ENCODE assay signal across 8 cellular contexts in the genomic region with DNA sequence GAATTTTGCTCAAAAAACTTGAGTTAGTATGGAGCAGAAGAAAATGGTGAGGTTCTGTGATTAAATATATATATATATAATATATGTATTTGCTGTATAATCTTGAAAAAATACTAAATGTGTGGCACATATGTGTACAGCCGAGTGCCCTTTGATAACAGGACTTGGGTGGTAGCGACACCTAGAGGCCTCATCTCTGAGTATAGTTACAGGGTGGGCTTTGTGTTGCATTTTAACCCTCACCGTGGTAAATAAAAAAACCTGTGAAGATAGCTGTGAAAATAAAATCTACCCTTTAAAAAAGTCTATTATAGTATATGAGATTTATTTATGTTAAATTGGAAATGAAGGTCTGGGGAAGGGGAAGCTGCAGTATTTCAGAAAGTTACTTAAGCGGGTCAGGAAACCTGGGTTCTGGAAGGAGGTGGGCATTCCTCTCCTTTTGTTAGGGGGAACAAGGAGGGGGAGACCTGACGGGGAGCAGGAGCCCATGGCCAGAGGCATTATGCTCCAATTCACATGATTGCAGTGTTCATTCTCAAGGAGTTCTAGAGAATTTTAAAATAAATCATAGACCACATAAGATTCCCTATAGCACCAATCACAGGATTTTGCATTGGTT.
A peak's percentile ranks its signal among the peaks of the same experiment; 100 is the strongest.
DNase-seq lines count a peak whose midpoint lies in the region; ATAC-seq, FAIRE-seq and TF ChIP-seq lines count a peak whose summit lies in the region.

No MANE protein-coding gene starts in this region.

- H3K36me3 ChIP-seq in Karpas-422 (ENCODE audit: insufficient read depth, low read length) (no peaks in the 10 kb centered on the region), liver (ENCODE audit: control insufficient read depth in 4 of 4, insufficient read depth in 3 of 4, low read depth in 1 of 4, low read length in 3 of 4) (no peaks in the 10 kb centered on the region)

- no peaks in the 10 kb centered on the region for H3K9me3 Mint-ChIP-seq in T-helper 2 cell treated with Interferon-gamma antibody and Interleukin-4, amounts not matched to agents 5 μg/mL and 100 μg/mL, for 36 hours

- no peaks in the 10 kb centered on the region for H3K79me2 ChIP-seq in Karpas-422 (ENCODE audit: low read length)

- peaks cover 2% of the 10 kb centered on the region for H3K27me3 Mint-ChIP-seq in T-helper 2 cell treated with Interferon-gamma antibody and Interleukin-4, amounts not matched to agents 5 μg/mL and 100 μg/mL, for 36 hours (ENCODE audit: low read depth)

- TF ChIP-seq CTCF in D721Med (IDR thresholded peaks at IDR 0.05; ENCODE audit: insufficient read depth, missing control alignments) (peak; percentile 82), cardiac fibroblast (IDR thresholded peaks at IDR 0.05; ENCODE audit: low read depth, low read length) (peak; percentile 61), liver (IDR thresholded peaks at IDR 0.05; ENCODE audit: low read depth, low read length, missing input control) (peak; percentile 66)

- no peak overlapping the region for H3K4me3 Mint-ChIP-seq in T-helper 2 cell treated with Interferon-gamma antibody and Interleukin-4, amounts not matched to agents 5 μg/mL and 100 μg/mL, for 36 hours

- H3K27ac Mint-ChIP-seq in T-helper 2 cell treated with Interferon-gamma antibody and Interleukin-4, amounts not matched to agents 5 μg/mL and 100 μg/mL, for 36 hours, result no peak overlapping the region

- no peak overlapping the region for H2AFZ ChIP-seq in Karpas-422 (ENCODE audit: low read length)

- H3K36me3 Mint-ChIP-seq in T-helper 2 cell treated with Interferon-gamma antibody and Interleukin-4, amounts not matched to agents 5 μg/mL and 100 μg/mL, for 36 hours (ENCODE audit: low read depth), result no peaks in the 10 kb centered on the region

- ATAC-seq in GM19463 (IDR thresholded peaks at IDR 0.05; ENCODE audit: unreplicated experiment), result peak; percentile 47

- no peak overlapping the region for H3K9ac ChIP-seq in Karpas-422 (ENCODE audit: low read length)
- H3K9ac ChIP-seq in liver (ENCODE audit: low read depth in 1 of 2, low read length in 2 of 2), result no peak overlapping the region

- no peaks in the 10 kb centered on the region for H3K9me2 ChIP-seq in Karpas-422 (replicated peaks; ENCODE audit: insufficient read depth, low read length)

- H3K4me3 ChIP-seq in Karpas-422 (ENCODE audit: low read length), result no peak overlapping the region
- no peak overlapping the region for H3K4me3 ChIP-seq in cardiac fibroblast (replicated peaks in 1 of 2; ENCODE audit: low read depth in 2 of 2, low read length in 2 of 2)
- H3K4me3 ChIP-seq in liver (ENCODE audit: low read depth in 1 of 3, low read length in 3 of 3), result no peak overlapping the region

- H3K9me3 ChIP-seq in Karpas-422 (ENCODE audit: low read length), result no peaks in the 10 kb centered on the region
- H3K9me3 ChIP-seq in liver (ENCODE audit: control insufficient read depth in 4 of 4, low read length in 3 of 4), result no peaks in the 10 kb centered on the region

- H3K27me3 ChIP-seq in Karpas-422 (ENCODE audit: low read length) (no peaks in the 10 kb centered on the region), liver (ENCODE audit: control insufficient read depth in 4 of 4, insufficient read depth in 4 of 4, low read length in 3 of 4) (no peaks in the 10 kb centered on the region)

- DNase-seq in D721Med (ENCODE audit: insufficient read length, low spot score) (no peak), Karpas-422 (peak; percentile 61), T follicular helper cell (ENCODE audit: low read depth) (peak; percentile 10), cardiac fibroblast (ENCODE audit: low read depth in 2 of 2) (peak; percentile 57 to 66)
- peak; percentile 11 for DNase-seq in stimulated activated CD8-positive, alpha-beta memory T cell treated with anti-CD3 and anti-CD28 coated beads, Interleukin-7, amount 100 ng/mL, for 24 hours (ENCODE audit: low read depth)
- no peak for DNase-seq in T-helper 2 cell treated with Interferon-gamma antibody and Interleukin-4, amounts not matched to agents 5 μg/mL and 100 μg/mL, for 36 hours (ENCODE audit: low spot score)

- H3K27ac ChIP-seq in Karpas-422 (ENCODE audit: low read length) (no peak overlapping the region), liver (ENCODE audit: low read depth in 1 of 2, low read length in 2 of 2) (no peak overlapping the region)

- no peaks in the 10 kb centered on the region for H4K20me1 ChIP-seq in Karpas-422 (ENCODE audit: insufficient read depth, low read depth, low read length)

- peak; percentile 82 to 84 for TF ChIP-seq RAD21 in liver (IDR thresholded peaks at IDR 0.05)

- no peak overlapping the region for H3K4me2 ChIP-seq in Karpas-422 (ENCODE audit: low read depth, low read length, poor library complexity, severe bottlenecking)

- no peak for FAIRE-seq in D721Med (lab: Jason Lieb, UNC)

- no peaks in the 10 kb centered on the region for H3K4me1 Mint-ChIP-seq in T-helper 2 cell treated with Interferon-gamma antibody and Interleukin-4, amounts not matched to agents 5 μg/mL and 100 μg/mL, for 36 hours (ENCODE audit: low read depth)

- WGBS in liver, result 15% methylated on average over 5 of the region's 5 CpGs

- H3K4me1 ChIP-seq in Karpas-422 (ENCODE audit: low read length) (no peaks in the 10 kb centered on the region), liver (ENCODE audit: control insufficient read depth in 4 of 4, insufficient read depth in 4 of 4, low read length in 3 of 4) (peaks cover 0 to 2% (median 0%) of the 10 kb centered on the region in 4 donors)

TF ChIP-seq in liver, 16 proteins besides CTCF, POLR2A, EP300 and RAD21:
- TF ChIP-seq, protein P1, sequence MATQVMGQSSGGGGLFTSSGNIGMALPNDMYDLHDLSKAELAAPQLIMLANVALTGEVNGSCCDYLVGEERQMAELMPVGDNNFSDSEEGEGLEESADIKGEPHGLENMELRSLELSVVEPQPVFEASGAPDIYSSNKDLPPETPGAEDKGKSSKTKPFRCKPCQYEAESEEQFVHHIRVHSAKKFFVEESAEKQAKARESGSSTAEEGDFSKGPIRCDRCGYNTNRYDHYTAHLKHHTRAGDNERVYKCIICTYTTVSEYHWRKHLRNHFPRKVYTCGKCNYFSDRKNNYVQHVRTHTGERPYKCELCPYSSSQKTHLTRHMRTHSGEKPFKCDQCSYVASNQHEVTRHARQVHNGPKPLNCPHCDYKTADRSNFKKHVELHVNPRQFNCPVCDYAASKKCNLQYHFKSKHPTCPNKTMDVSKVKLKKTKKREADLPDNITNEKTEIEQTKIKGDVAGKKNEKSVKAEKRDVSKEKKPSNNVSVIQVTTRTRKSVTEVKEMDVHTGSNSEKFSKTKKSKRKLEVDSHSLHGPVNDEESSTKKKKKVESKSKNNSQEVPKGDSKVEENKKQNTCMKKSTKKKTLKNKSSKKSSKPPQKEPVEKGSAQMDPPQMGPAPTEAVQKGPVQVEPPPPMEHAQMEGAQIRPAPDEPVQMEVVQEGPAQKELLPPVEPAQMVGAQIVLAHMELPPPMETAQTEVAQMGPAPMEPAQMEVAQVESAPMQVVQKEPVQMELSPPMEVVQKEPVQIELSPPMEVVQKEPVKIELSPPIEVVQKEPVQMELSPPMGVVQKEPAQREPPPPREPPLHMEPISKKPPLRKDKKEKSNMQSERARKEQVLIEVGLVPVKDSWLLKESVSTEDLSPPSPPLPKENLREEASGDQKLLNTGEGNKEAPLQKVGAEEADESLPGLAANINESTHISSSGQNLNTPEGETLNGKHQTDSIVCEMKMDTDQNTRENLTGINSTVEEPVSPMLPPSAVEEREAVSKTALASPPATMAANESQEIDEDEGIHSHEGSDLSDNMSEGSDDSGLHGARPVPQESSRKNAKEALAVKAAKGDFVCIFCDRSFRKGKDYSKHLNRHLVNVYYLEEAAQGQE (IDR thresholded peaks at IDR 0.05), result no peak
- TF ChIP-seq FOXA1 (IDR thresholded peaks at IDR 0.05) (no peak), RXRA (IDR thresholded peaks at IDR 0.05) (no peak), GABPA (IDR thresholded peaks at IDR 0.05 in 1 of 2, conservative IDR thresholded peaks at IDR 0.05 in 1 of 2) (no peak), HNF4G (IDR thresholded peaks at IDR 0.05) (no peak), TAF1 (conservative IDR thresholded peaks at IDR 0.05) (no peak), JUND (IDR thresholded peaks at IDR 0.05) (no peak), SP1 (IDR thresholded peaks at IDR 0.05) (no peak), EGR1 (IDR thresholded peaks at IDR 0.05; ENCODE audit: low read depth in 2 of 2) (no peak), FOXA2 (IDR thresholded peaks at IDR 0.05) (no peak), NR2F2 (IDR thresholded peaks at IDR 0.05) (no peak), HNF4A (conservative IDR thresholded peaks at IDR 0.05) (no peak), YY1 (IDR thresholded peaks at IDR 0.05) (no peak)
- TF ChIP-seq, protein P2, sequence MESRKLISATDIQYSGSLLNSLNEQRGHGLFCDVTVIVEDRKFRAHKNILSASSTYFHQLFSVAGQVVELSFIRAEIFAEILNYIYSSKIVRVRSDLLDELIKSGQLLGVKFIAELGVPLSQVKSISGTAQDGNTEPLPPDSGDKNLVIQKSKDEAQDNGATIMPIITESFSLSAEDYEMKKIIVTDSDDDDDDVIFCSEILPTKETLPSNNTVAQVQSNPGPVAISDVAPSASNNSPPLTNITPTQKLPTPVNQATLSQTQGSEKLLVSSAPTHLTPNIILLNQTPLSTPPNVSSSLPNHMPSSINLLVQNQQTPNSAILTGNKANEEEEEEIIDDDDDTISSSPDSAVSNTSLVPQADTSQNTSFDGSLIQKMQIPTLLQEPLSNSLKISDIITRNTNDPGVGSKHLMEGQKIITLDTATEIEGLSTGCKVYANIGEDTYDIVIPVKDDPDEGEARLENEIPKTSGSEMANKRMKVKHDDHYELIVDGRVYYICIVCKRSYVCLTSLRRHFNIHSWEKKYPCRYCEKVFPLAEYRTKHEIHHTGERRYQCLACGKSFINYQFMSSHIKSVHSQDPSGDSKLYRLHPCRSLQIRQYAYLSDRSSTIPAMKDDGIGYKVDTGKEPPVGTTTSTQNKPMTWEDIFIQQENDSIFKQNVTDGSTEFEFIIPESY (IDR thresholded peaks at IDR 0.05), result no peak
- TF ChIP-seq, protein P3, sequence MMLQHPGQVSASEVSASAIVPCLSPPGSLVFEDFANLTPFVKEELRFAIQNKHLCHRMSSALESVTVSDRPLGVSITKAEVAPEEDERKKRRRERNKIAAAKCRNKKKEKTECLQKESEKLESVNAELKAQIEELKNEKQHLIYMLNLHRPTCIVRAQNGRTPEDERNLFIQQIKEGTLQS (IDR thresholded peaks at IDR 0.05), result no peak
- TF ChIP-seq, protein P4, sequence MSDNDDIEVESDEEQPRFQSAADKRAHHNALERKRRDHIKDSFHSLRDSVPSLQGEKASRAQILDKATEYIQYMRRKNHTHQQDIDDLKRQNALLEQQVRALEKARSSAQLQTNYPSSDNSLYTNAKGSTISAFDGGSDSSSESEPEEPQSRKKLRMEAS (IDR thresholded peaks at IDR 0.05), result no peak

Comparison
In these comparisons a context has a peak if more than half of its experiments do, and no peak if none do; other contexts are left out.
1. DNase-seq: peak in Karpas-422 (single experiment), T follicular helper cell (single experiment), cardiac fibroblast (2 of 2) and stimulated activated CD8-positive, alpha-beta memory T cell treated with anti-CD3 and anti-CD28 coated beads, Interleukin-7, amount 100 ng/mL, for 24 hours (single experiment); none in D721Med (single experiment) and T-helper 2 cell treated with Interferon-gamma antibody and Interleukin-4, amounts not matched to agents 5 μg/mL and 100 μg/mL, for 36 hours (single experiment).
2. Peak in every context shown above with its lines, with median percentiles within 50 percentile points of each other: CTCF ChIP-seq.